ENCODE assay signal across 8 cellular contexts in genomic region chr2:73284296-73285161, GRCh38. TPM values are rescaled to one million over a fixed set of nuclear protein-coding genes. Genes with fewer than 3 reads are reported as not detected.
DNase-seq lines count a peak whose midpoint lies in the region; ATAC-seq lines count a peak whose summit lies in the region.

FBXO41 (minus strand) TSS chr2:73284478; CDS start chr2:73269630, 14,848 bp downstream.

- H3K4me1 Mint-ChIP-seq in activated CD4-positive, alpha-beta T cell treated with anti-CD3 and anti-CD28 coated beads for 36 hours, result peaks cover 15% of the 10 kb centered on the region
- peaks cover 45% of the 10 kb centered on the region for H3K4me1 Mint-ChIP-seq in dendritic cell treated with granulocyte-macrophage colony-stimulating factor and Interleukin-4, amounts not matched to agents 40 ng/mL and 50 ng/mL, for 4 days (ENCODE audit: low read depth)

- peak; percentile 84 for ATAC-seq in HG02798 (IDR thresholded peaks at IDR 0.05; ENCODE audit: poor library complexity, unreplicated experiment)
- peak; percentile 85 for ATAC-seq in activated CD4-positive, alpha-beta T cell treated with anti-CD3 and anti-CD28 coated beads for 36 hours

- H3K27ac Mint-ChIP-seq in activated CD4-positive, alpha-beta T cell treated with anti-CD3 and anti-CD28 coated beads for 36 hours, result peak within 1 kb of the TSS; percentile 75
- H3K27ac Mint-ChIP-seq in dendritic cell treated with granulocyte-macrophage colony-stimulating factor and Interleukin-4, amounts not matched to agents 40 ng/mL and 50 ng/mL, for 4 days, result peak within 1 kb of the TSS; percentile 79

- H3K9me3 Mint-ChIP-seq in activated CD4-positive, alpha-beta T cell treated with anti-CD3 and anti-CD28 coated beads for 36 hours (ENCODE audit: low read depth), result no peaks in the 10 kb centered on the region
- H3K9me3 Mint-ChIP-seq in dendritic cell treated with granulocyte-macrophage colony-stimulating factor and Interleukin-4, amounts not matched to agents 40 ng/mL and 50 ng/mL, for 4 days, result no peaks in the 10 kb centered on the region

- intact Hi-C loops in activated CD4-positive, alpha-beta T cell treated with anti-CD3 and anti-CD28 coated beads for 36 hours (cut with DNase I, micrococcal nuclease), result loop anchor here (1.0 to 2.0 kb wide), 7 partner anchors 9 to 453 kb away; partner anchors contain the start of genes CCT7 (in 2 of the 2), EGR4 (in 2 of the 2), ALMS1 (in 1 of the 2) and SMYD5 (in 1 of the 2)
- intact Hi-C loops in dendritic cell treated with granulocyte-macrophage colony-stimulating factor and Interleukin-4, amounts not matched to agents 40 ng/mL and 50 ng/mL, for 4 days (cut with micrococcal nuclease), result loop anchor here (1.0 to 10.0 kb wide), 3 partner anchors 9 to 400 kb away; partner anchors contain the start of genes EGR4, SMYD5 and SPR

- peak; percentile 45 to 67 for DNase-seq in NCI-H524 (lab: John Stamatoyannopoulos, UW)
- DNase-seq in NCI-H524 treated with DMSO at 0.1 percent for 48 hours (lab: John Stamatoyannopoulos, UW), result no peak
- DNase-seq in NCI-H2171 (lab: John Stamatoyannopoulos, UW), result peak; percentile 72
- peak; percentile 86 for DNase-seq in activated CD4-positive, alpha-beta T cell treated with anti-CD3 and anti-CD28 coated beads for 36 hours
- peak; percentile 47 for DNase-seq in middle frontal gyrus (ENCODE audit: extremely low spot score, low spot score)
- peak; percentile 41 to 45 for DNase-seq in stimulated activated CD8-positive, alpha-beta memory T cell treated with anti-CD3 and anti-CD28 coated beads, Interleukin-7, amount 100 ng/mL, for 1 hour (ENCODE audit: low read depth in 2 of 2)

- H3K27me3 Mint-ChIP-seq in activated CD4-positive, alpha-beta T cell treated with anti-CD3 and anti-CD28 coated beads for 36 hours, result peaks cover 19% of the 10 kb centered on the region
- peaks cover 16% of the 10 kb centered on the region for H3K27me3 Mint-ChIP-seq in dendritic cell treated with granulocyte-macrophage colony-stimulating factor and Interleukin-4, amounts not matched to agents 40 ng/mL and 50 ng/mL, for 4 days

- POLR2A ChIA-PET in activated CD4-positive, alpha-beta T cell treated with anti-CD3 and anti-CD28 coated beads for 36 hours (lab: Charles Lee), result interaction anchor here (1.8 kb wide), 1 partner anchor 101 kb away, joined by 4 read pairs; no protein-coding TSS in a partner anchor

- peaks cover 10% of the 10 kb centered on the region for H3K36me3 Mint-ChIP-seq in activated CD4-positive, alpha-beta T cell treated with anti-CD3 and anti-CD28 coated beads for 36 hours (ENCODE audit: low read depth)
- H3K36me3 Mint-ChIP-seq in dendritic cell treated with granulocyte-macrophage colony-stimulating factor and Interleukin-4, amounts not matched to agents 40 ng/mL and 50 ng/mL, for 4 days (ENCODE audit: low read depth), result no peaks in the 10 kb centered on the region

- CTCF ChIA-PET in activated CD4-positive, alpha-beta T cell treated with anti-CD3 and anti-CD28 coated beads for 36 hours (lab: Charles Lee), result interaction anchor here (0.6 to 1.3 kb wide), 4 partner anchors 9 to 886 kb away, joined by 3 to 5 read pairs (median 4); no protein-coding TSS in a partner anchor

- H3K4me3 Mint-ChIP-seq in activated CD4-positive, alpha-beta T cell treated with anti-CD3 and anti-CD28 coated beads for 36 hours, result peak within 1 kb of the TSS; percentile 78
- H3K4me3 Mint-ChIP-seq in dendritic cell treated with granulocyte-macrophage colony-stimulating factor and Interleukin-4, amounts not matched to agents 40 ng/mL and 50 ng/mL, for 4 days, result peak within 1 kb of the TSS; percentile 72

RNA-seq across cellular contexts. Expression of gene FBXO41, which starts in this region (rescaled TPM):
- total RNA-seq in activated CD4-positive, alpha-beta T cell treated with anti-CD3 and anti-CD28 coated beads for 36 hours, result 10 to 100 TPM; 27.7 to 29.5 TPM
